29 cellular contexts compared by ENCODE assay signal in the genomic region with DNA sequence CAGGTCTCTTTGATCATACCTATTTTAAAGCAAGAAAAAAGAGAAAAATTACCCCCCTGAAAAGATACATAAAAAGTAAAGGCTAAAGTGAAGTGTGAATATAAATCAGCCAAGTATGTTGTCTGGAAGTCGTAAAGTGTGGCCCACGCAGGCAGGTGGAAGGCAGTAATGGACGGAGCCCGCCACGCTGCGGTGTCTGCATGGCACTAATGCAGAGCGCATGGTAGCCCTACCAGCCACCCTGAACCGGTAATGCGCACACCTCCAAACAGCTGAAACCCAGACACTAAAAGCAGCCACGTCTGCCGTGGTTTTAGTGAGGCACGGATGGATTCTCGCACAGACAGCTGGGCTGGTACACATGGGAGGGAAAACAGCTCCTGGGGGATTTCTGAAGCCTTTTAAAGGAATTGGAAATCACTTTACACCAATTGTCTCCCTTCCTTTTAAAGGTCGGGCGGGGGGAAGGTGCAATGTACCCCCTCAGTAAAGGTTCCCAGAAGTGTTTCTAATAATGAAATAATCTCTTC.
"Had no signal": no experiment of that assay in that cellular context is flagged by ENCODE, and none has a peak within 500 bp of the region (broad histone marks: within the 10 kb centered on the region; RNA-seq: fewer than 3 reads in every experiment).

No MANE protein-coding gene starts in this region.

- H3K9me3 ChIP-seq: ovary, psoas muscle, right atrium auricular region, right lobe of liver, sigmoid colon, suprapubic skin, testis, tibial artery, transverse colon, upper lobe of right lung, uterus had no signal

- H3K36me3 Mint-ChIP-seq: naive B cell; naive thymus-derived CD8-positive, alpha-beta T cell; natural killer cell treated with Interleukin-12 subunit alpha and Interleukin-12 subunit beta and Interleukin-15 and Interleukin-18, amount 100 ng/mL, for 72 hours; neural progenitor cell; stimulated activated effector memory CD8-positive, alpha-beta T cell treated with anti-CD3 and anti-CD28 coated beads, Interleukin-12 subunit alpha, Interleukin-12 subunit beta, amount 100 ng/mL, for 72 hours; stimulated activated naive B cell treated with anti-CD40 and anti-IgM and Interleukin-4, amounts not matched to agents 10 μg/mL and 1 μg/mL and 100 μg/mL, for 72 hours; type B pancreatic cell had no signal

- H3K27me3 ChIP-seq: neural progenitor cell, ovary, right atrium auricular region, right lobe of liver, sigmoid colon, suprapubic skin, testis, tibial artery, transverse colon, upper lobe of right lung, uterus had no signal

- H3K27ac Mint-ChIP-seq: naive B cell; naive thymus-derived CD8-positive, alpha-beta T cell; natural killer cell treated with Interleukin-12 subunit alpha and Interleukin-12 subunit beta and Interleukin-15 and Interleukin-18, amount 100 ng/mL, for 72 hours; neural progenitor cell; progenitor cell of endocrine pancreas; stimulated activated effector memory CD8-positive, alpha-beta T cell treated with anti-CD3 and anti-CD28 coated beads, Interleukin-12 subunit alpha, Interleukin-12 subunit beta, amount 100 ng/mL, for 72 hours; stimulated activated naive B cell treated with anti-CD40 and anti-IgM and Interleukin-4, amounts not matched to agents 10 μg/mL and 1 μg/mL and 100 μg/mL, for 72 hours; stimulated activated naive CD8-positive, alpha-beta T cell treated with anti-CD3 and anti-CD28 coated beads, Interleukin-15, amount 100 ng/mL, for 72 hours; type B pancreatic cell had no signal

- ATAC-seq: naive thymus-derived CD8-positive, alpha-beta T cell; natural killer cell treated with Interleukin-12 subunit alpha and Interleukin-12 subunit beta and Interleukin-15 and Interleukin-18, amount 100 ng/mL, for 72 hours; psoas muscle; right lobe of liver; stimulated activated effector memory CD8-positive, alpha-beta T cell treated with anti-CD3 and anti-CD28 coated beads, Interleukin-12 subunit alpha, Interleukin-12 subunit beta, amount 100 ng/mL, for 72 hours; stimulated activated naive B cell treated with anti-CD40 and anti-IgM and Interleukin-4, amounts not matched to agents 10 μg/mL and 1 μg/mL and 100 μg/mL, for 72 hours; stimulated activated naive CD8-positive, alpha-beta T cell treated with anti-CD3 and anti-CD28 coated beads, Interleukin-15, amount 100 ng/mL, for 72 hours; upper lobe of right lung had no signal

- H3K27me3 Mint-ChIP-seq: naive B cell; naive thymus-derived CD8-positive, alpha-beta T cell; natural killer cell treated with Interleukin-12 subunit alpha and Interleukin-12 subunit beta and Interleukin-15 and Interleukin-18, amount 100 ng/mL, for 72 hours; progenitor cell of endocrine pancreas; stimulated activated naive B cell treated with anti-CD40 and anti-IgM and Interleukin-4, amounts not matched to agents 10 μg/mL and 1 μg/mL and 100 μg/mL, for 72 hours; stimulated activated naive CD8-positive, alpha-beta T cell treated with anti-CD3 and anti-CD28 coated beads, Interleukin-15, amount 100 ng/mL, for 72 hours; type B pancreatic cell had no signal

- DNase-seq: naive B cell; naive thymus-derived CD8-positive, alpha-beta T cell; occipital lobe; ovary; psoas muscle; right lobe of liver; sigmoid colon; small intestine; stimulated activated CD4-positive, alpha-beta T cell treated with anti-CD3 and anti-CD28 coated beads, Interleukin-15, amount 100 ng/mL, for 24 hours; stimulated activated CD4-positive, alpha-beta T cell treated with anti-CD3 and anti-CD28 coated beads, Interleukin-2, amount 100 ng/mL, for 24 hours; stimulated activated CD4-positive, alpha-beta T cell treated with anti-CD3 and anti-CD28 coated beads, Interleukin-2, amount 100 ng/mL, for 48 hours; stimulated activated CD4-positive, alpha-beta T cell treated with anti-CD3 and anti-CD28 coated beads, Interleukin-4, amount 100 ng/mL, for 24 hours; stimulated activated naive B cell treated with anti-CD40 and anti-IgM and Interleukin-4, amounts not matched to agents 10 μg/mL and 1 μg/mL and 100 μg/mL, for 72 hours; stimulated activated naive CD4-positive, alpha-beta T cell treated with Interleukin-2 at 50 U/mL for 16 hours; stimulated activated naive CD8-positive, alpha-beta T cell treated with anti-CD3 and anti-CD28 coated beads, Interleukin-15, amount 100 ng/mL, for 72 hours; substantia nigra; testis; tibial artery; transverse colon; upper lobe of right lung; uterus had no signal

- H3K4me3 Mint-ChIP-seq: naive B cell; naive thymus-derived CD8-positive, alpha-beta T cell; natural killer cell treated with Interleukin-12 subunit alpha and Interleukin-12 subunit beta and Interleukin-15 and Interleukin-18, amount 100 ng/mL, for 72 hours; neural progenitor cell; stimulated activated effector memory CD8-positive, alpha-beta T cell treated with anti-CD3 and anti-CD28 coated beads, Interleukin-12 subunit alpha, Interleukin-12 subunit beta, amount 100 ng/mL, for 72 hours; stimulated activated naive B cell treated with anti-CD40 and anti-IgM and Interleukin-4, amounts not matched to agents 10 μg/mL and 1 μg/mL and 100 μg/mL, for 72 hours; stimulated activated naive CD8-positive, alpha-beta T cell treated with anti-CD3 and anti-CD28 coated beads, Interleukin-15, amount 100 ng/mL, for 72 hours; type B pancreatic cell had no signal

- H3K4me1 ChIP-seq: neural progenitor cell, parathyroid adenoma, psoas muscle, right atrium auricular region, right lobe of liver, sigmoid colon, suprapubic skin, testis, tibial artery, transverse colon, upper lobe of right lung, uterus had no signal

- H3K9ac ChIP-seq: neural progenitor cell, parathyroid adenoma had no signal

- H2AFZ ChIP-seq: neural progenitor cell, parathyroid adenoma had no signal

- H3K9me3 Mint-ChIP-seq: neural progenitor cell; stimulated activated naive B cell treated with anti-CD40 and anti-IgM and Interleukin-4, amounts not matched to agents 10 μg/mL and 1 μg/mL and 100 μg/mL, for 72 hours; type B pancreatic cell had no signal

- H3K79me2 ChIP-seq: parathyroid adenoma had no signal

- H3K4me1 Mint-ChIP-seq: naive B cell; naive thymus-derived CD8-positive, alpha-beta T cell; neural progenitor cell; stimulated activated effector memory CD8-positive, alpha-beta T cell treated with anti-CD3 and anti-CD28 coated beads, Interleukin-12 subunit alpha, Interleukin-12 subunit beta, amount 100 ng/mL, for 72 hours; stimulated activated naive B cell treated with anti-CD40 and anti-IgM and Interleukin-4, amounts not matched to agents 10 μg/mL and 1 μg/mL and 100 μg/mL, for 72 hours; stimulated activated naive CD8-positive, alpha-beta T cell treated with anti-CD3 and anti-CD28 coated beads, Interleukin-15, amount 100 ng/mL, for 72 hours had no signal

- H3K4me2 ChIP-seq: neural progenitor cell had no signal

- H3K27ac ChIP-seq: neural progenitor cell, ovary, parathyroid adenoma, psoas muscle, right atrium auricular region, right lobe of liver, sigmoid colon, suprapubic skin, testis, tibial artery, transverse colon, upper lobe of right lung, uterus had no signal
